10 cellular contexts compared by ENCODE assay signal in the genomic region with DNA sequence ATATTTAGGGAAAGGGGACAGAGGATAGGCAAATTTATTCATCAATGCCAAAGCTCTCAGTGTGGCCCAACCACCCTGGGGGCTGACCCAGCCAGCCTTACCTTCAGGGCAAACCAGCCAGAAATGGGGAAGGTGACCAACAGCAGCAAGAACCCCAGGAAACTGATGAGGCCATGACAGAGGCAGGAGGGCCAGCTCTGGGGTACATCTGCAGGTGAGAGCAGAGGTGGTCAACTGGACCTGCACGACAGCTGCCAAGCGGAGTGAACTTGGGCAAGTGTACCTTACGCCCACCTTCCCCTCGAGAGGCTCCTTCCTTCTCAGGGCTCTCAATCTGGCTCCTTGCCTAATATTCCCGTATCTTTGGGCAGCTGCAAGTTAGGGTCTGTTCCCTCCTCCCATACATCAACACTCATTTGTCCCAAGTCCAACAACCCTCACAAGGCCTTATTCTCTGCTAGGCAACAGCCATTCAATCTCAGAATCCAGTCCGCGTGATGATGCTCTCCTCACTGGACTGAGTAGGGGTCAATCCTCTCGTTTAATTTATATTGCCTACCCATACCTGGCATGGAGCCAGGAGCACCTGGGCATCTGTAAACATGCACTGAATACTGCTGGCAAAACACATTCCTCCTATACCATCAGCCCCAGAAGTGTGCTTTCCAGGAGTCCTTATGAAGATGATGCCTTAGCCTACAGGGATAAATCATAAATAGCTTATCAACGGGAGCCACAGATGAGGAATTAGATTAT. TPM values are rescaled to one million over a fixed set of nuclear protein-coding genes. Genes with fewer than 3 reads are reported as not detected.
DNase-seq lines count a peak whose midpoint lies in the region; ATAC-seq and TF ChIP-seq lines count a peak whose summit lies in the region.
"Had no signal": no experiment of that assay in that cellular context is flagged by ENCODE, and none has a peak within 500 bp of the region (broad histone marks: within the 10 kb centered on the region; RNA-seq: fewer than 3 reads in every experiment).

No MANE protein-coding gene starts in this region.

- H3K79me2 ChIP-seq in SK-N-SH (ENCODE audit: insufficient read depth) = peaks cover 16% of the 10 kb centered on the region

- H3K9me2 ChIP-seq in SK-N-SH = no peaks in the 10 kb centered on the region

- peak overlapping the region; percentile 94; the same call in 1 of the 2 replicates for H3K4me2 ChIP-seq in SK-N-SH

- no peak for TF ChIP-seq EP300 in SK-N-SH (IDR thresholded peaks at IDR 0.05; ENCODE audit: borderline replicate concordance in 1 of 2, low read depth in 1 of 2, low read length in 1 of 2)

- H3K4me1 Mint-ChIP-seq in WTC11 = peaks cover 19% of the 10 kb centered on the region

- no peak for TF ChIP-seq RAD21 in SK-N-SH (IDR thresholded peaks at IDR 0.05; ENCODE audit: low read length)

- H2AFZ ChIP-seq in SK-N-SH (ENCODE audit: low read depth) = no peak overlapping the region

- H3K27ac Mint-ChIP-seq in WTC11 = no peak overlapping the region
- H3K27ac Mint-ChIP-seq: H9 had no signal

- no peaks in the 10 kb centered on the region for H4K20me1 ChIP-seq in SK-N-SH (ENCODE audit: insufficient read depth)

- peaks cover 36 to 39% of the 10 kb centered on the region in 2 experiments; a peak in 3 of 4 replicates for H3K4me1 ChIP-seq in SK-N-SH (ENCODE audit: control insufficient read depth in 1 of 2, insufficient read depth in 2 of 2, low read depth in 1 of 2, low read length in 1 of 2)
- peaks cover 29 to 95% (median 85%) of the 10 kb centered on the region in 5 donors for H3K4me1 ChIP-seq in subcutaneous abdominal adipose tissue (ENCODE audit: control insufficient read depth in 5 of 5, insufficient read depth in 5 of 5, low read length in 5 of 5)

- H3K27me3 Mint-ChIP-seq in WTC11 (ENCODE audit: low read depth) = peaks cover 18% of the 10 kb centered on the region

- DNase-seq in SK-N-SH = no peak
- DNase-seq in WTC11 (ENCODE audit: low spot score) = no peak
- no peak for DNase-seq in NOMO-1 (lab: John Stamatoyannopoulos, UW; ENCODE audit: unreplicated experiment in 2 of 2)
- no peak for DNase-seq in mucosa of gallbladder (ENCODE audit: low spot score)
- DNase-seq in HPDE6-E6E7 (ENCODE audit: extremely low spot score) = no peak
- DNase-seq: activated CD4-positive, alpha-beta T cell treated with anti-CD3 and anti-CD28 coated beads, Interleukin-2, amount 50 U/mL, for 1 hour; H9 had no signal

- H3K27ac ChIP-seq in SK-N-SH (ENCODE audit: low read depth in 2 of 2, low read length in 1 of 2) (no peak overlapping the region; a peak in 1 of 4 replicates), layer of hippocampus (ENCODE audit: low read depth, low read length) (peak overlapping the region; percentile 76), subcutaneous abdominal adipose tissue (ENCODE audit: low read depth, low read length) (peak overlapping the region; percentile 97)

- H3K4me3 Mint-ChIP-seq in WTC11 = peak overlapping the region; percentile 74; the same call in 1 of the 2 replicates

- 78% methylated on average over 9 of the region's 9 CpGs for WGBS in SK-N-SH (ENCODE audit: low lambda C conversion rate)

- peak overlapping the region in 1 of 2 experiments; percentile 71; a peak in 1 of 4 replicates for H3K4me3 ChIP-seq in SK-N-SH (ENCODE audit: low read depth in 2 of 2, low read length in 1 of 2)
- H3K4me3 ChIP-seq in subcutaneous abdominal adipose tissue (ENCODE audit: low read depth in 1 of 5, low read length in 5 of 5) = peak overlapping the region in 3 of 5 donors; percentile 37 to 75 (median 75)

- POLR2A ChIA-PET in SK-N-SH (lab: Yijun Ruan, JAX) (no interaction called here), WTC11 (lab: Charles Lee) (no interaction called here)

- TF ChIP-seq CTCF in SK-N-SH (IDR thresholded peaks at IDR 0.05) (no peak), WTC11 (IDR thresholded peaks at IDR 0.05) (no peak)

- H3K27me3 ChIP-seq in SK-N-SH (ENCODE audit: insufficient read depth) (no peaks in the 10 kb centered on the region), layer of hippocampus (ENCODE audit: control insufficient read depth, insufficient read depth, low read length) (no peaks in the 10 kb centered on the region), subcutaneous abdominal adipose tissue (ENCODE audit: control insufficient read depth in 5 of 5, insufficient read depth in 4 of 5, low read length in 5 of 5) (no peaks in the 10 kb centered on the region)

- peaks cover 12% of the 10 kb centered on the region for H3F3A ChIP-seq in SK-N-SH (replicated peaks; ENCODE audit: insufficient read depth)

- H3K36me3 ChIP-seq in SK-N-SH (replicated peaks in 1 of 2; ENCODE audit: control insufficient read depth in 1 of 2, insufficient read depth in 2 of 2, low read length in 1 of 2) = no peaks in the 10 kb centered on the region
- H3K36me3 ChIP-seq in subcutaneous abdominal adipose tissue (ENCODE audit: control insufficient read depth in 5 of 5, insufficient read depth in 5 of 5, low read length in 5 of 5) = peaks cover 0 to 9% (median 8%) of the 10 kb centered on the region in 5 donors

- no peaks in the 10 kb centered on the region for H3K9me3 Mint-ChIP-seq in WTC11
- H3K9me3 Mint-ChIP-seq: H9 had no signal

- H3K36me3 Mint-ChIP-seq in WTC11 = no peaks in the 10 kb centered on the region

- CTCF ChIA-PET in SK-N-SH (lab: Yijun Ruan, JAX) (interaction anchor here (0.9 to 5.1 kb wide), 4 partner anchors 8 to 46 kb away, joined by 3 to 37 read pairs (median 12); no protein-coding TSS in a partner anchor), WTC11 (lab: Charles Lee) (interaction anchor here (0.6 to 8.2 kb wide), 3 partner anchors 17 to 641 kb away, joined by 3 to 89 read pairs (median 69); no protein-coding TSS in a partner anchor)

- H3K9me3 ChIP-seq in SK-N-SH (no peaks in the 10 kb centered on the region), subcutaneous abdominal adipose tissue (ENCODE audit: control insufficient read depth in 5 of 5, low read length in 5 of 5) (no peaks in the 10 kb centered on the region)

- no peak overlapping the region for H3K9ac ChIP-seq in SK-N-SH
- peak overlapping the region; percentile 86 to 94 (median 91) for H3K9ac ChIP-seq in subcutaneous abdominal adipose tissue (ENCODE audit: low read length in 5 of 5)

- no peak for ATAC-seq in SK-N-SH treated with all-trans-retinoic acid at 6 μM for 48 hours
- no peak for ATAC-seq in WTC11

TF ChIP-seq in SK-N-SH, 30 proteins besides CTCF, POLR2A, EP300 and RAD21:
- peak; percentile 34; the same call in 1 of the 2 replicates for TF ChIP-seq NFIC (IDR thresholded peaks at IDR 0.05; ENCODE audit: borderline replicate concordance)
- TF ChIP-seq POLR2AphosphoS5 (IDR thresholded peaks at IDR 0.05; ENCODE audit: low read depth, low read length) = no peak
- no peak for TF ChIP-seq RCOR1 (IDR thresholded peaks at IDR 0.05; ENCODE audit: low read length)

TF ChIP-seq in SK-N-SH treated with all-trans-retinoic acid at 6 μM for 48 hours, 23 proteins besides CTCF, POLR2A, EP300 and RAD21 (continues in another document):
- no peak for TF ChIP-seq ESRRG (CRISPR knock-in tag; IDR thresholded peaks at IDR 0.05)
- TF ChIP-seq, protein P1, sequence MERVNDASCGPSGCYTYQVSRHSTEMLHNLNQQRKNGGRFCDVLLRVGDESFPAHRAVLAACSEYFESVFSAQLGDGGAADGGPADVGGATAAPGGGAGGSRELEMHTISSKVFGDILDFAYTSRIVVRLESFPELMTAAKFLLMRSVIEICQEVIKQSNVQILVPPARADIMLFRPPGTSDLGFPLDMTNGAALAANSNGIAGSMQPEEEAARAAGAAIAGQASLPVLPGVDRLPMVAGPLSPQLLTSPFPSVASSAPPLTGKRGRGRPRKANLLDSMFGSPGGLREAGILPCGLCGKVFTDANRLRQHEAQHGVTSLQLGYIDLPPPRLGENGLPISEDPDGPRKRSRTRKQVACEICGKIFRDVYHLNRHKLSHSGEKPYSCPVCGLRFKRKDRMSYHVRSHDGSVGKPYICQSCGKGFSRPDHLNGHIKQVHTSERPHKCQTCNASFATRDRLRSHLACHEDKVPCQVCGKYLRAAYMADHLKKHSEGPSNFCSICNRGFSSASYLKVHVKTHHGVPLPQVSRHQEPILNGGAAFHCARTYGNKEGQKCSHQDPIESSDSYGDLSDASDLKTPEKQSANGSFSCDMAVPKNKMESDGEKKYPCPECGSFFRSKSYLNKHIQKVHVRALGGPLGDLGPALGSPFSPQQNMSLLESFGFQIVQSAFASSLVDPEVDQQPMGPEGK (CRISPR knock-in tag; IDR thresholded peaks at IDR 0.05; ENCODE audit: borderline replicate concordance) = no peak
- no peak for TF ChIP-seq ZNF565 (CRISPR knock-in tag; conservative IDR thresholded peaks at IDR 0.05; ENCODE audit: low read depth)
- TF ChIP-seq CSDC2 (CRISPR knock-in tag; IDR thresholded peaks at IDR 0.05) = no peak

TF ChIP-seq in WTC11, 78 proteins besides CTCF, POLR2A, EP300 and RAD21 (continues in another document):
- TF ChIP-seq ZNF121 (CRISPR knock-in tag; IDR thresholded peaks at IDR 0.05) (no peak), ATF1 (CRISPR knock-in tag; IDR thresholded peaks at IDR 0.05) (no peak), GRHL2 (CRISPR knock-in tag; IDR thresholded peaks at IDR 0.05; ENCODE audit: insufficient replicate concordance, severe bottlenecking) (no peak)
- TF ChIP-seq, protein P2, sequence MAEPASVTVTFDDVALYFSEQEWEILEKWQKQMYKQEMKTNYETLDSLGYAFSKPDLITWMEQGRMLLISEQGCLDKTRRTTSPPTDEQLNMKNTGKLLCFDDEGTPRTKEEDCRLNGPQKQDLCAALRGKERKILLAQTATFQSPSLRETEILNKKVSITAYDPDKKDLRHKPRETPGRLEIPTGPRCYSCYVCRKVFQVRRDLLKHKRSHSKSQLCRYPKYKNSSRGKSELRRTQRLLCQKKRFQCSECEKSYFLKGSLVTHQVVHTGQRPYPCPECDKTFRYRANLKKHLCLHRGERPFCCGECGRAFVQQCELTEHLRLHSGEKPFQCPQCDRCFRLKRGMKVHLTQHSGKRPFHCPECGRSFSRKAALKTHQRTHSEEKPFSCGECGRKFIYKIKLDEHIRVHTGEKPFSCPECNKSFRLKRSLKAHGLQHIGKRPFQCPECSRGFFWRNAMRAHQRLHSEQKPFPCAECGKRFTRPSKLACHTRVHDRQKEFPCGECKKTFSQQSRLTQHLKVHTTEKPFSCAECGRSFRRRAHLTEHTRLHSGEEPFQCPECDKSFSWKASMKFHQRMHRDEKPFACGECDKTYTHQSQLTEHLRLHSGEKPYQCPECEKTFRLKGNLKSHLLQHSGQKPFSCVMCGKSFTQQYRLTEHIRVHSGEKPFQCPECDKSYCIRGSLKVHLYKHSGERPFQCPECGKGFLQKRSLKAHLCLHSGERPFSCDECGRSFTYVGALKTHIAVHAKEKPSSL (CRISPR knock-in tag; conservative IDR thresholded peaks at IDR 0.05) = no peak

RNA-seq across cellular contexts. Expression of a gene that starts 1.7 kb away (rescaled TPM):
- 19.1 and 20.4 TPM in 2 replicates for polyA plus RNA-seq in SK-N-SH (2012; rRNA removed)
- 8.2 and 13.5 TPM in 2 replicates for polyA plus RNA-seq in SK-N-SH (2012; cell fraction: cytosol; rRNA removed)
- polyA plus RNA-seq in SK-N-SH (2012; cell fraction: nucleus; rRNA removed) = 27.9 and 28.2 TPM in 2 replicates
- total RNA-seq in WTC11 (2021) (5.0 to 5.5 TPM (median 5.4 TPM) in 3 replicates), mucosa of gallbladder (20.3 TPM)

RNA-seq across cellular contexts. Expression of a gene that starts 4.1 kb away (rescaled TPM):
- polyA plus RNA-seq in SK-N-SH (2012; rRNA removed) = 14.0 and 18.4 TPM in 2 replicates
- 7.9 and 12.9 TPM in 2 replicates for polyA plus RNA-seq in SK-N-SH (2012; cell fraction: cytosol; rRNA removed)
- polyA plus RNA-seq in SK-N-SH (2012; cell fraction: nucleus; rRNA removed) = 48.3 and 66.5 TPM in 2 replicates
- 39.0 to 47.7 TPM (median 40.5 TPM) in 3 replicates for total RNA-seq in WTC11 (2021)
- 59.6 TPM for total RNA-seq in mucosa of gallbladder

Comparison
In these comparisons a context has a peak if more than half of its experiments do, and no peak if none do; other contexts are left out.
1. H3K27ac ChIP-seq: peak in layer of hippocampus (single experiment) and subcutaneous abdominal adipose tissue (single experiment); none in SK-N-SH (0 of 2).